Comparison of ENCODE assay signal across 1 cellular context in genomic region chr7:95682913-95683312, GRCh38.
TF ChIP-seq lines count a peak whose summit lies in the region.

No MANE protein-coding gene starts in this region.

TF ChIP-seq in SK-N-SH, 30 proteins besides CTCF, POLR2A, EP300 and RAD21:
- no peak for TF ChIP-seq REST (IDR thresholded peaks at IDR 0.05; ENCODE audit: low read depth, low read length)
- TF ChIP-seq USF1 (IDR thresholded peaks at IDR 0.05; ENCODE audit: borderline replicate concordance, low read depth): no peak
- TF ChIP-seq ZBTB33 (IDR thresholded peaks at IDR 0.05; ENCODE audit: borderline replicate concordance, low read depth): no peak
- no peak for TF ChIP-seq TAF1 (IDR thresholded peaks at IDR 0.05; ENCODE audit: borderline replicate concordance, low read depth, low read length)
- TF ChIP-seq GATA2 (CRISPR knock-in tag; IDR thresholded peaks at IDR 0.05): no peak
- TF ChIP-seq RFX5 (IDR thresholded peaks at IDR 0.05; ENCODE audit: low read length): no peak
- no peak for TF ChIP-seq ELF1 (IDR thresholded peaks at IDR 0.05)
- TF ChIP-seq NFIC (IDR thresholded peaks at IDR 0.05; ENCODE audit: borderline replicate concordance): no peak
- TF ChIP-seq GABPA (IDR thresholded peaks at IDR 0.05; ENCODE audit: low read depth): no peak
- TF ChIP-seq TCF12 (IDR thresholded peaks at IDR 0.05): no peak
- TF ChIP-seq MXI1 (IDR thresholded peaks at IDR 0.05; ENCODE audit: low read depth, low read length): no peak
- no peak for TF ChIP-seq IRF3 (IDR thresholded peaks at IDR 0.05; ENCODE audit: low read depth, low read length)
- TF ChIP-seq EZH2phosphoT487 (IDR thresholded peaks at IDR 0.05; ENCODE audit: borderline replicate concordance, low read depth): no peak
- TF ChIP-seq MAX (IDR thresholded peaks at IDR 0.05; ENCODE audit: low read depth): no peak
- no peak for TF ChIP-seq RXRA (IDR thresholded peaks at IDR 0.05; ENCODE audit: borderline replicate concordance, low read depth)
- TF ChIP-seq SMC3 (IDR thresholded peaks at IDR 0.05; ENCODE audit: low read depth, low read length): no peak
